In genomic region chr12:62631531-62632520, GRCh38 we compare ENCODE assay signal across 1 cellular context.
TF ChIP-seq lines count a peak whose summit lies in the region.

No MANE protein-coding gene starts in this region.

TF ChIP-seq in HepG2, 621 proteins besides CTCF, POLR2A, EP300 and RAD21 (continued from another document):
- TF ChIP-seq ZNF280B (CRISPR knock-in tag; IDR thresholded peaks at IDR 0.05; ENCODE audit: borderline replicate concordance) (no peak), HMGXB3 (CRISPR knock-in tag; IDR thresholded peaks at IDR 0.05; ENCODE audit: borderline replicate concordance) (no peak), BORCS8-MEF2B (CRISPR knock-in tag; IDR thresholded peaks at IDR 0.05) (peak; percentile 57; the same call in 1 of the 2 replicates), ZNF773 (CRISPR knock-in tag; IDR thresholded peaks at IDR 0.05; ENCODE audit: borderline replicate concordance) (peak; percentile 17; the same call in 1 of the 2 replicates), ZNF781 (CRISPR knock-in tag; IDR thresholded peaks at IDR 0.05; ENCODE audit: borderline replicate concordance, not compliant biosample characterization) (peak; percentile 59), ZFP41 (CRISPR knock-in tag; IDR thresholded peaks at IDR 0.05; ENCODE audit: borderline replicate concordance) (0 out of 2 replicates have a peak, but pooled peaks have one; percentile 26), GFI1 (CRISPR knock-in tag; IDR thresholded peaks at IDR 0.05; ENCODE audit: borderline replicate concordance) (peak; percentile 50; the same call in 1 of the 2 replicates), ZNF569 (CRISPR knock-in tag; IDR thresholded peaks at IDR 0.05; ENCODE audit: borderline replicate concordance) (no peak), HNF4A (CRISPR knock-in tag; IDR thresholded peaks at IDR 0.05) (peak; percentile 24; the same call in 1 of the 2 replicates), ZBED4 (CRISPR knock-in tag; IDR thresholded peaks at IDR 0.05; ENCODE audit: borderline replicate concordance) (peak; percentile 17; the same call in 1 of the 2 replicates), ZNF710 (CRISPR knock-in tag; IDR thresholded peaks at IDR 0.05; ENCODE audit: borderline replicate concordance) (no peak), SP1 (IDR thresholded peaks at IDR 0.05) (no peak), SP1 (CRISPR knock-in tag; IDR thresholded peaks at IDR 0.05) (no peak), MZF1 (CRISPR knock-in tag; IDR thresholded peaks at IDR 0.05; ENCODE audit: borderline replicate concordance) (no peak), THRA (CRISPR knock-in tag; IDR thresholded peaks at IDR 0.05; ENCODE audit: borderline replicate concordance) (no peak)
TF ChIP-seq in HepG2: peak in this region for 124.
